Comparison of ENCODE assay signal across 18 cellular contexts in genomic region chr4:3494501-3494900, GRCh38. TPM values are rescaled to one million over a fixed set of nuclear protein-coding genes. Genes with fewer than 3 reads are reported as not detected.
"Had no signal": no experiment of that assay in that cellular context is flagged by ENCODE, and none has a peak within 500 bp of the region (broad histone marks: within the 10 kb centered on the region; RNA-seq: fewer than 3 reads in every experiment).

No MANE protein-coding gene starts in this region.

- H3K9me3 Mint-ChIP-seq: effector memory CD8-positive, alpha-beta T cell; mesothelial cell of epicardium had no signal

- H3K4me2 ChIP-seq: hepatocyte had no signal

- H3K27me3 ChIP-seq: body of pancreas had no signal

- H3K27ac ChIP-seq: adrenal gland, body of pancreas, hepatocyte, lower lobe of right lung, prostate gland had no signal

- H2AFZ ChIP-seq: hepatocyte had no signal

- H3K4me1 ChIP-seq: adrenal gland, body of pancreas, lower lobe of right lung, prostate gland had no signal

- H3K36me3 Mint-ChIP-seq: mesothelial cell of epicardium; naive thymus-derived CD8-positive, alpha-beta T cell had no signal

- ATAC-seq: body of pancreas; effector memory CD8-positive, alpha-beta T cell; lower lobe of right lung; naive thymus-derived CD8-positive, alpha-beta T cell; sciatic nerve had no signal

- H3K27ac Mint-ChIP-seq: effector memory CD8-positive, alpha-beta T cell; naive thymus-derived CD8-positive, alpha-beta T cell had no signal

- H3K36me3 ChIP-seq: adrenal gland, lower lobe of right lung, prostate gland had no signal

- DNase-seq: activated CD4-positive, alpha-beta T cell treated with anti-CD3 and anti-CD28 coated beads, Interleukin-2, amount 50 U/mL, for 1 hour; activated naive CD4-positive, alpha-beta T cell treated with anti-CD3 and anti-CD28 coated beads, Interleukin-2, amount 50 U/mL, for 16 hours; activated T-cell treated with anti-CD3 and anti-CD28 coated beads, Interleukin-2, amount 50 U/mL, for 1 hour; adrenal gland; body of pancreas; effector memory CD8-positive, alpha-beta T cell; lower lobe of right lung; naive thymus-derived CD8-positive, alpha-beta T cell; stimulated activated CD4-positive, alpha-beta T cell treated with anti-CD3 and anti-CD28 coated beads, Interleukin-12 subunit alpha, Interleukin-12 subunit beta, amount 100 ng/mL, for 4 hours; stimulated activated naive CD4-positive, alpha-beta T cell treated with Interleukin-2 at 50 U/mL for 16 hours; T-helper 1 cell had no signal

- H3K4me3 ChIP-seq: adrenal gland, body of pancreas, hepatocyte, lower lobe of right lung, prostate gland had no signal

- H3K4me3 Mint-ChIP-seq: effector memory CD8-positive, alpha-beta T cell; mesothelial cell of epicardium; naive thymus-derived CD8-positive, alpha-beta T cell had no signal

- H3K79me2 ChIP-seq: hepatocyte had no signal

- H3K9me3 ChIP-seq: adrenal gland, body of pancreas, lower lobe of right lung, prostate gland had no signal

RNA-seq across cellular contexts. Expression of gene DOK7, which starts 31.4 kb away (rescaled TPM):
- total RNA-seq: naive thymus-derived CD8-positive, alpha-beta T cell; omental fat pad; sciatic nerve had no signal

RNA-seq across cellular contexts. Expression of gene HGFAC, which starts 52.7 kb away (rescaled TPM):
- total RNA-seq: epithelial cell of proximal tubule; kidney epithelial cell; naive thymus-derived CD8-positive, alpha-beta T cell; omental fat pad; sciatic nerve had no signal
- polyA plus RNA-seq: naive thymus-derived CD8-positive, alpha-beta T cell had no signal
